Comparison of ENCODE assay signal across 29 cellular contexts in the genomic region with DNA sequence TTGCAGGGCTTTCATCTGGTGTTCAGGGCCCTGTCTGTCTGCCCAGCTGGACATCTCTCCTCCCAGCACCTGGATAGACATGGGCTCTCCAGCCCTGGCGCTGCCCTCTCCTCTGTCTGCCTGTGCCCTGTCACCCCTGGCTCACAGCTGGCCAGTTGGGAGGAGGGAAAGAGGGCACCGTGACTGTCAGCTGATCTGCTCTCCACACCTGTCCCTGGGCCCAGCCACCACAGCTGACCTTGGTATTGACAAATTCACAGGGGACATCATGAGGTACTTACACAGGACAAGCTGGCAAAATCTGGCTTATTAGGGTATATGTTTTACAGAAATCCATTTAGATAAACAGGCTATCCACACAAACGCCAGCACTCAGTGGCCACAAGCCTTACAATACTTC. TPM values are rescaled to one million over a fixed set of nuclear protein-coding genes. Genes with fewer than 3 reads are reported as not detected.
"Had no signal": no experiment of that assay in that cellular context is flagged by ENCODE, and none has a peak within 500 bp of the region (broad histone marks: within the 10 kb centered on the region; RNA-seq: fewer than 3 reads in every experiment).

No MANE protein-coding gene starts in this region.

- H3K36me3 Mint-ChIP-seq: activated CD4-positive, alpha-beta memory T cell treated with anti-CD3 and anti-CD28 coated beads for 36 hours; activated naive CD4-positive, alpha-beta T cell treated with anti-CD3 and anti-CD28 coated beads, Interleukin-2, amount 50 U/mL, for 72 hours; brain had no signal

- H3K27ac ChIP-seq: ascending aorta, cardiac muscle cell, VCaP had no signal

- H3K9me3 ChIP-seq: ascending aorta, SK-N-SH had no signal

- H3K27ac Mint-ChIP-seq: activated CD4-positive, alpha-beta memory T cell treated with anti-CD3 and anti-CD28 coated beads for 36 hours; activated CD4-positive, alpha-beta T cell treated with anti-CD3 and anti-CD28 coated beads, Interleukin-2, amount 10 ng/mL, durations not matched to agents 7 days and 5 days; activated naive CD4-positive, alpha-beta T cell treated with anti-CD3 and anti-CD28 coated beads, Interleukin-2, amount 50 U/mL, for 72 hours; activated naive CD8-positive, alpha-beta T cell treated with anti-CD3 and anti-CD28 coated beads, Interleukin-2, amount 50 U/mL, for 24 hours; IgD-negative memory B cell had no signal

- H3K36me3 ChIP-seq: ascending aorta, cardiac muscle cell had no signal

- H3K9me3 Mint-ChIP-seq: activated CD4-positive, alpha-beta T cell treated with anti-CD3 and anti-CD28 coated beads, Interleukin-2, amount 10 ng/mL, durations not matched to agents 7 days and 5 days; activated naive CD8-positive, alpha-beta T cell treated with anti-CD3 and anti-CD28 coated beads, Interleukin-2, amount 50 U/mL, for 24 hours had no signal

- H3K4me3 Mint-ChIP-seq: activated CD4-positive, alpha-beta memory T cell treated with anti-CD3 and anti-CD28 coated beads for 36 hours; activated CD4-positive, alpha-beta T cell treated with anti-CD3 and anti-CD28 coated beads, Interleukin-2, amount 10 ng/mL, durations not matched to agents 7 days and 5 days; activated naive CD8-positive, alpha-beta T cell treated with anti-CD3 and anti-CD28 coated beads, Interleukin-2, amount 50 U/mL, for 24 hours; activated T-cell treated with anti-CD3 and anti-CD28 coated beads, Interleukin-2, amount 50 U/mL, for 4 hours; brain; IgD-negative memory B cell had no signal

- ATAC-seq: activated naive CD4-positive, alpha-beta T cell treated with anti-CD3 and anti-CD28 coated beads, Interleukin-2, amount 50 U/mL, for 72 hours; activated naive CD8-positive, alpha-beta T cell treated with anti-CD3 and anti-CD28 coated beads, Interleukin-2, amount 50 U/mL, for 24 hours; activated T-cell treated with anti-CD3 and anti-CD28 coated beads, Interleukin-2, amount 50 U/mL, for 4 hours had no signal

- H3K4me1 ChIP-seq: ascending aorta had no signal

- H3K27me3 ChIP-seq: ascending aorta, cardiac muscle cell had no signal

- H3K4me3 ChIP-seq: ascending aorta, cardiac muscle cell had no signal

- H3K4me1 Mint-ChIP-seq: activated CD4-positive, alpha-beta T cell treated with anti-CD3 and anti-CD28 coated beads, Interleukin-2, amount 10 ng/mL, durations not matched to agents 7 days and 5 days; activated naive CD8-positive, alpha-beta T cell treated with anti-CD3 and anti-CD28 coated beads, Interleukin-2, amount 50 U/mL, for 24 hours; IgD-negative memory B cell had no signal

- DNase-seq: activated CD4-positive, alpha-beta memory T cell treated with anti-CD3 and anti-CD28 coated beads for 36 hours; activated CD4-positive, alpha-beta T cell treated with anti-CD3 and anti-CD28 coated beads, Interleukin-2, amount 10 ng/mL, durations not matched to agents 7 days and 5 days; activated CD4-positive, CD25-positive, alpha-beta regulatory T cell; activated CD8-positive, alpha-beta memory T cell treated with anti-CD3 and anti-CD28 coated beads for 24 hours; activated effector memory CD4-positive, alpha-beta T cell treated with anti-CD3 and anti-CD28 coated beads, Interleukin-2, amount 50 U/mL, for 16 hours; activated naive CD4-positive, alpha-beta T cell treated with Interleukin-2 at 50 U/mL for 16 hours; activated naive CD8-positive, alpha-beta T cell treated with anti-CD3 and anti-CD28 coated beads, Interleukin-2, amount 50 U/mL, for 24 hours; activated T-cell treated with anti-CD3 and anti-CD28 coated beads, Interleukin-2, amount 50 U/mL, for 4 hours; amniotic stem cell; cerebellar nuclear complex; KG1; NCI-H1048; NCI-H1417 treated with DMSO at 0.1 percent for 48 hours; NCI-H187; NCI-H2081; NCI-H524 treated with DMSO at 0.1 percent for 48 hours; NCI-H748 treated with DMSO at 0.1 percent for 48 hours; SK-N-SH; T-helper 1 cell had no signal

RNA-seq across cellular contexts. Expression of a gene that starts 8.3 kb away (rescaled TPM):
- total RNA-seq: activated CD4-positive, alpha-beta memory T cell treated with anti-CD3 and anti-CD28 coated beads for 36 hours; activated CD4-positive, alpha-beta T cell treated with anti-CD3 and anti-CD28 coated beads, Interleukin-2, amount 10 ng/mL, durations not matched to agents 7 days and 5 days; activated naive CD4-positive, alpha-beta T cell treated with anti-CD3 and anti-CD28 coated beads, Interleukin-2, amount 50 U/mL, for 72 hours; activated T-cell treated with anti-CD3 and anti-CD28 coated beads, Interleukin-2, amount 50 U/mL, for 4 hours; ascending aorta; LHCN-M2; M059J; OCI-LY7; RPMI7951 had no signal
